Comparison of ENCODE assay signal across 1 cellular context in genomic region chr3:114730397-114730796, GRCh38.
TF ChIP-seq lines count a peak whose summit lies in the region.

No MANE protein-coding gene starts in this region.

TF ChIP-seq in H1, 55 proteins besides CTCF, POLR2A, EP300 and RAD21 (continued from another document):
- TF ChIP-seq CHD7 (IDR thresholded peaks at IDR 0.05; ENCODE audit: insufficient replicate concordance, low read length) (no peak), CHD2 (IDR thresholded peaks at IDR 0.05; ENCODE audit: low read length) (no peak), E2F6 (IDR thresholded peaks at IDR 0.05) (no peak), TAF1 (IDR thresholded peaks at IDR 0.05; ENCODE audit: low read depth, low read length) (no peak), HDAC2 (IDR thresholded peaks at IDR 0.05; ENCODE audit: borderline replicate concordance in 1 of 2, low read depth in 2 of 2, low read length in 2 of 2) (no peak)
TF ChIP-seq in H1: peak in this region for 1.
